21 cellular contexts compared by ENCODE assay signal in genomic region chr5:23763170-23763569, GRCh38.
"Had no signal": no experiment of that assay in that cellular context is flagged by ENCODE, and none has a peak within 500 bp of the region (broad histone marks: within the 10 kb centered on the region; RNA-seq: fewer than 3 reads in every experiment).

No MANE protein-coding gene starts in this region.

- H3K4me1 Mint-ChIP-seq: naive thymus-derived CD4-positive, alpha-beta T cell; nephron progenitor cell; stimulated activated memory B cell treated with anti-CD40 and anti-IgM and Interleukin-4, amounts not matched to agents 10 μg/mL and 1 μg/mL and 100 μg/mL, for 72 hours had no signal

- H3K4me1 ChIP-seq: esophagus muscularis mucosa, gastrocnemius medialis, left ventricle myocardium inferior, psoas muscle, right lobe of liver, spleen, tibial artery, upper lobe of left lung, vagina had no signal

- H3K36me3 Mint-ChIP-seq: naive thymus-derived CD4-positive, alpha-beta T cell; stimulated activated memory B cell treated with anti-CD40 and anti-IgM and Interleukin-4, amounts not matched to agents 10 μg/mL and 1 μg/mL and 100 μg/mL, for 72 hours had no signal

- H3K27ac ChIP-seq: dorsolateral prefrontal cortex, esophagus muscularis mucosa, gastrocnemius medialis, left ventricle myocardium inferior, psoas muscle, right lobe of liver, spleen, tibial artery, upper lobe of left lung, vagina had no signal

- H3K27me3 Mint-ChIP-seq: naive thymus-derived CD4-positive, alpha-beta T cell; stimulated activated memory B cell treated with anti-CD40 and anti-IgM and Interleukin-4, amounts not matched to agents 10 μg/mL and 1 μg/mL and 100 μg/mL, for 72 hours; stimulated activated naive CD8-positive, alpha-beta T cell treated with anti-CD3 and anti-CD28 coated beads, Interleukin-15, Interleukin-2, amounts not matched to agents 100 ng/mL and 50 ng/mL, for 24 hours had no signal

- H3K9me3 ChIP-seq: esophagus muscularis mucosa, gastrocnemius medialis, left ventricle myocardium inferior, psoas muscle, right lobe of liver, tibial artery, upper lobe of left lung, vagina had no signal

- H3K36me3 ChIP-seq: esophagus muscularis mucosa, gastrocnemius medialis, left ventricle myocardium inferior, right lobe of liver, spleen, tibial artery, upper lobe of left lung, vagina had no signal

- H3K27ac Mint-ChIP-seq: naive thymus-derived CD4-positive, alpha-beta T cell; nephron progenitor cell; stimulated activated memory B cell treated with anti-CD40 and anti-IgM and Interleukin-4, amounts not matched to agents 10 μg/mL and 1 μg/mL and 100 μg/mL, for 72 hours; stimulated activated naive CD8-positive, alpha-beta T cell treated with anti-CD3 and anti-CD28 coated beads, Interleukin-15, Interleukin-2, amounts not matched to agents 100 ng/mL and 50 ng/mL, for 24 hours had no signal

- H3K4me3 ChIP-seq: dorsolateral prefrontal cortex, esophagus muscularis mucosa, gastrocnemius medialis, left ventricle myocardium inferior, psoas muscle, right lobe of liver, spleen, tibial artery, upper lobe of left lung, vagina had no signal

- ATAC-seq: gastrocnemius medialis; naive thymus-derived CD4-positive, alpha-beta T cell; psoas muscle; right lobe of liver; stimulated activated memory B cell treated with anti-CD40 and anti-IgM and Interleukin-4, amounts not matched to agents 10 μg/mL and 1 μg/mL and 100 μg/mL, for 72 hours had no signal

- H3K4me3 Mint-ChIP-seq: naive thymus-derived CD4-positive, alpha-beta T cell; nephron progenitor cell; stimulated activated memory B cell treated with anti-CD40 and anti-IgM and Interleukin-4, amounts not matched to agents 10 μg/mL and 1 μg/mL and 100 μg/mL, for 72 hours; stimulated activated naive CD8-positive, alpha-beta T cell treated with anti-CD3 and anti-CD28 coated beads, Interleukin-15, Interleukin-2, amounts not matched to agents 100 ng/mL and 50 ng/mL, for 24 hours had no signal

- DNase-seq: cortex of kidney; dorsolateral prefrontal cortex; effector CD8-positive, alpha-beta T cell; gastrocnemius medialis; islet precursor cell; left ventricle myocardium inferior; naive thymus-derived CD4-positive, alpha-beta T cell; nephron progenitor cell; psoas muscle; retina; right lobe of liver; spleen; stimulated activated CD4-positive, alpha-beta T cell treated with anti-CD3 and anti-CD28 coated beads, Interleukin-15, amount 100 ng/mL, for 24 hours; stimulated activated CD4-positive, alpha-beta T cell treated with anti-CD3 and anti-CD28 coated beads, Interleukin-1b, Interleukin-23, amount 100 ng/mL, for 48 hours; stimulated activated CD4-positive, alpha-beta T cell treated with anti-CD3 and anti-CD28 coated beads, Interleukin-4, amount 100 ng/mL, for 24 hours; tibial artery; upper lobe of left lung had no signal

- H3K27me3 ChIP-seq: dorsolateral prefrontal cortex, esophagus muscularis mucosa, gastrocnemius medialis, right lobe of liver, spleen, tibial artery, upper lobe of left lung, vagina had no signal

- H3K9me3 Mint-ChIP-seq: nephron progenitor cell; stimulated activated memory B cell treated with anti-CD40 and anti-IgM and Interleukin-4, amounts not matched to agents 10 μg/mL and 1 μg/mL and 100 μg/mL, for 72 hours had no signal
